Comparison of ENCODE assay signal across 1 cellular context in genomic region chr20:5207138-5207537, GRCh38.
TF ChIP-seq lines count a peak whose summit lies in the region.

No MANE protein-coding gene starts in this region.

TF ChIP-seq in HepG2, 621 proteins besides CTCF, POLR2A, EP300 and RAD21 (continued from another document):
- no peak for TF ChIP-seq BRF2 (CRISPR knock-in tag; IDR thresholded peaks at IDR 0.05)
- no peak for TF ChIP-seq ZNF614 (CRISPR knock-in tag; IDR thresholded peaks at IDR 0.05; ENCODE audit: borderline replicate concordance)
- no peak for TF ChIP-seq MTF2 (CRISPR knock-in tag; IDR thresholded peaks at IDR 0.05; ENCODE audit: borderline replicate concordance)
- TF ChIP-seq TOPORS (CRISPR knock-in tag; IDR thresholded peaks at IDR 0.05), result no peak
